Comparison of ENCODE assay signal across 27 cellular contexts in genomic region chr11:50164050-50164449, GRCh38.
"Had no signal": no experiment of that assay in that cellular context is flagged by ENCODE, and none has a peak within 500 bp of the region (broad histone marks: within the 10 kb centered on the region; RNA-seq: fewer than 3 reads in every experiment).

No MANE protein-coding gene starts in this region.

- DNase-seq: natural killer cell; occipital lobe; ovary; psoas muscle; right lobe of liver; sigmoid colon; small intestine; stimulated activated CD4-positive, alpha-beta T cell treated with anti-CD3 and anti-CD28 coated beads, Interleukin-15, amount 100 ng/mL, for 24 hours; stimulated activated CD4-positive, alpha-beta T cell treated with anti-CD3 and anti-CD28 coated beads, Interleukin-2, amount 100 ng/mL, for 24 hours; stimulated activated CD4-positive, alpha-beta T cell treated with anti-CD3 and anti-CD28 coated beads, Interleukin-2, amount 100 ng/mL, for 48 hours; stimulated activated CD4-positive, alpha-beta T cell treated with anti-CD3 and anti-CD28 coated beads, Interleukin-4, amount 100 ng/mL, for 24 hours; stimulated activated naive CD4-positive, alpha-beta T cell; stimulated activated naive CD8-positive, alpha-beta T cell treated with anti-CD3 and anti-CD28 coated beads, Interleukin-15, amount 100 ng/mL, for 72 hours; stimulated activated naive CD8-positive, alpha-beta T cell treated with anti-CD3 and anti-CD28 coated beads, Interleukin-15, Interleukin-2, amounts not matched to agents 100 U/mL and 50 U/mL, for 24 hours; substantia nigra; testis; tibial artery; transverse colon had no signal

- H3K4me3 ChIP-seq: neural progenitor cell, ovary, psoas muscle, right lobe of liver, sigmoid colon, suprapubic skin, testis, tibial artery, transverse colon, vagina had no signal

- H3K36me3 Mint-ChIP-seq: neural progenitor cell; stimulated activated effector memory CD8-positive, alpha-beta T cell treated with anti-CD3 and anti-CD28 coated beads, Interleukin-12 subunit alpha, Interleukin-12 subunit beta, amount 100 ng/mL, for 72 hours; type B pancreatic cell had no signal

- H3K36me3 ChIP-seq: neural progenitor cell, ovary, right lobe of liver, sigmoid colon, suprapubic skin, tibial artery, transverse colon, vagina had no signal

- H3K27ac Mint-ChIP-seq: natural killer cell; nephron; neural progenitor cell; progenitor cell of endocrine pancreas; stimulated activated effector memory CD8-positive, alpha-beta T cell treated with anti-CD3 and anti-CD28 coated beads, Interleukin-12 subunit alpha, Interleukin-12 subunit beta, amount 100 ng/mL, for 72 hours; stimulated activated naive CD8-positive, alpha-beta T cell treated with anti-CD3 and anti-CD28 coated beads, Interleukin-15, amount 100 ng/mL, for 72 hours; type B pancreatic cell had no signal

- H3K27me3 Mint-ChIP-seq: progenitor cell of endocrine pancreas; stimulated activated naive CD8-positive, alpha-beta T cell treated with anti-CD3 and anti-CD28 coated beads, Interleukin-15, amount 100 ng/mL, for 72 hours; type B pancreatic cell had no signal

- H3K4me1 ChIP-seq: neural progenitor cell, parathyroid adenoma, psoas muscle, right lobe of liver, sigmoid colon, suprapubic skin, testis, tibial artery, transverse colon, vagina had no signal

- H3K27ac ChIP-seq: neural progenitor cell, ovary, parathyroid adenoma, psoas muscle, right lobe of liver, sigmoid colon, suprapubic skin, testis, tibial artery, transverse colon, vagina had no signal

- ATAC-seq: natural killer cell; psoas muscle; right cardiac atrium; stimulated activated effector memory CD8-positive, alpha-beta T cell treated with anti-CD3 and anti-CD28 coated beads, Interleukin-12 subunit alpha, Interleukin-12 subunit beta, amount 100 ng/mL, for 72 hours; stimulated activated naive CD8-positive, alpha-beta T cell treated with anti-CD3 and anti-CD28 coated beads, Interleukin-15, amount 100 ng/mL, for 72 hours; stimulated activated naive CD8-positive, alpha-beta T cell treated with anti-CD3 and anti-CD28 coated beads, Interleukin-15, Interleukin-2, amounts not matched to agents 100 U/mL and 50 U/mL, for 24 hours had no signal

- H3K4me3 Mint-ChIP-seq: natural killer cell; nephron; neural progenitor cell; stimulated activated effector memory CD8-positive, alpha-beta T cell treated with anti-CD3 and anti-CD28 coated beads, Interleukin-12 subunit alpha, Interleukin-12 subunit beta, amount 100 ng/mL, for 72 hours; stimulated activated naive CD8-positive, alpha-beta T cell treated with anti-CD3 and anti-CD28 coated beads, Interleukin-15, amount 100 ng/mL, for 72 hours; type B pancreatic cell had no signal

- H3K4me1 Mint-ChIP-seq: natural killer cell; nephron; neural progenitor cell; stimulated activated effector memory CD8-positive, alpha-beta T cell treated with anti-CD3 and anti-CD28 coated beads, Interleukin-12 subunit alpha, Interleukin-12 subunit beta, amount 100 ng/mL, for 72 hours; stimulated activated naive CD8-positive, alpha-beta T cell treated with anti-CD3 and anti-CD28 coated beads, Interleukin-15, amount 100 ng/mL, for 72 hours had no signal

- H3K9me3 ChIP-seq: ovary, psoas muscle, right lobe of liver, testis, tibial artery, vagina had no signal

- H3K9ac ChIP-seq: neural progenitor cell, parathyroid adenoma had no signal

- H3K27me3 ChIP-seq: neural progenitor cell, ovary, right lobe of liver, sigmoid colon, suprapubic skin, testis, tibial artery, transverse colon, vagina had no signal

- FAIRE-seq: small intestine had no signal
